Comparison of ENCODE assay signal across 22 cellular contexts in the genomic region with DNA sequence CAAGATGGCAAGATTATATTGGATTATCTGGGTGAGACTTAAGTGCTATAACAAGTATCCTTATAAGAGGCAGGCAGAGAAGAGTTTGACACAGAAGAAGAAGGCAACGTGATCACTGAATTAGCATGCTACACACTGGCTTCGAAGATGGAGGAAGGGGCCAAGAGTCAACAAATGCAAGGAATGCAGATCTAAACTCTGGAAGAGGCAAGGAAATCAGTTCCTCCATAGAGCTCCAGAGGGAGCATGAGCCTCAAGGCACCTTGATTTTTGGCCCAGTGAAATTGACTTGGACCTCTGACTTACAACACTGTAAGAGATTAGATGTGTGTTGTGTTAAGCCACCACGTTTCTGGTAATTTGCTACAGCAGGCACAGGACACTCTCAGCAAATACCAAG.
"Had no signal": no experiment of that assay in that cellular context is flagged by ENCODE, and none has a peak within 500 bp of the region (broad histone marks: within the 10 kb centered on the region; RNA-seq: fewer than 3 reads in every experiment).

No MANE protein-coding gene starts in this region.

- H3K27ac ChIP-seq: dorsolateral prefrontal cortex, heart left ventricle, psoas muscle, spleen, testis, transverse colon had no signal

- ATAC-seq: esophagus mucosa; heart left ventricle; naive thymus-derived CD4-positive, alpha-beta T cell; psoas muscle; sciatic nerve; stimulated activated naive B cell treated with anti-CD40 and anti-IgM and Interleukin-4, amounts not matched to agents 10 μg/mL and 1 μg/mL and 100 μg/mL, for 72 hours; stimulated activated naive CD8-positive, alpha-beta T cell treated with anti-CD3 and anti-CD28 coated beads, Interleukin-15, amount 100 ng/mL, for 72 hours had no signal

- H3K36me3 ChIP-seq: heart left ventricle, spleen, transverse colon had no signal

- H3K4me3 ChIP-seq: dorsolateral prefrontal cortex, heart left ventricle, psoas muscle, spleen, testis, transverse colon had no signal

- H3K4me1 ChIP-seq: heart left ventricle, psoas muscle, spleen, testis, transverse colon had no signal

- FAIRE-seq: endometrium, frontal cortex, islet of Langerhans had no signal

- DNase-seq: cortex of kidney; dorsolateral prefrontal cortex; effector CD8-positive, alpha-beta T cell; heart left ventricle; hippocampal formation; kidney glomerular epithelial cell; naive thymus-derived CD4-positive, alpha-beta T cell; nephron progenitor cell; psoas muscle; retina; spleen; stimulated activated CD4-positive, alpha-beta T cell treated with anti-CD3 and anti-CD28 coated beads, Interleukin-2, amount 100 ng/mL, for 24 hours; stimulated activated CD4-positive, alpha-beta T cell treated with anti-CD3 and anti-CD28 coated beads, Interleukin-4, amount 100 ng/mL, for 4 hours; stimulated activated naive B cell treated with anti-CD40 and anti-IgM and Interleukin-4, amounts not matched to agents 10 μg/mL and 1 μg/mL and 100 μg/mL, for 72 hours; stimulated activated naive CD8-positive, alpha-beta T cell treated with anti-CD3 and anti-CD28 coated beads, Interleukin-15, amount 100 ng/mL, for 72 hours; testis; transverse colon had no signal

- H3K9me3 ChIP-seq: heart left ventricle, psoas muscle, testis, transverse colon had no signal

- H3K27me3 ChIP-seq: dorsolateral prefrontal cortex, heart left ventricle, spleen, testis, transverse colon had no signal
